ENCODE assay signal across 28 cellular contexts in genomic region chrX:113982766-113983165, GRCh38.
DNase-seq lines count a peak whose midpoint lies in the region; ATAC-seq, FAIRE-seq and TF ChIP-seq lines count a peak whose summit lies in the region.
"Had no signal": no experiment of that assay in that cellular context is flagged by ENCODE, and none has a peak within 500 bp of the region (broad histone marks: within the 10 kb centered on the region; RNA-seq: fewer than 3 reads in every experiment).

No MANE protein-coding gene starts in this region.

- H3K4me1 ChIP-seq in colonic mucosa (no peaks in the 10 kb centered on the region), mucosa of descending colon (ENCODE audit: low read depth) (no peaks in the 10 kb centered on the region), transverse colon (no peaks in the 10 kb centered on the region), spleen (no peaks in the 10 kb centered on the region), ovary (ENCODE audit: insufficient read depth) (no peaks in the 10 kb centered on the region)
- H3K4me1 ChIP-seq: BE2C, BLaER1 had no signal

- WGBS in transverse colon (ENCODE audit: low coverage in 1 of 2), 2 donors: 40 to 50% methylated on average over 1 to 4 of the region's 4 CpGs
- 73 to 90% (median 77%) methylated on average over 4 of the region's 4 CpGs for WGBS in spleen, 5 donors
- WGBS in ovary, 3 donors: 70 to 73% (median 73%) methylated on average over 4 of the region's 4 CpGs

- no peaks in the 10 kb centered on the region for H3K27me3 ChIP-seq in colonic mucosa
- H3K27me3 ChIP-seq in transverse colon: no peaks in the 10 kb centered on the region
- no peaks in the 10 kb centered on the region for H3K27me3 ChIP-seq in spleen (replicated peaks in 1 of 7)
- no peaks in the 10 kb centered on the region for H3K27me3 ChIP-seq in ovary
- H3K27me3 ChIP-seq: BE2C had no signal

- TF ChIP-seq CTCF in LNCaP clone FGC (IDR thresholded peaks at IDR 0.05; ENCODE audit: control insufficient read depth, extremely low read depth, insufficient read depth) (no peak), colonic mucosa (IDR thresholded peaks at IDR 0.05) (no peak), mucosa of descending colon (IDR thresholded peaks at IDR 0.05) (no peak), transverse colon (IDR thresholded peaks at IDR 0.05) (no peak), spleen (IDR thresholded peaks at IDR 0.05 in 8 of 11, conservative IDR thresholded peaks at IDR 0.05 in 3 of 11) (no peak), ovary (IDR thresholded peaks at IDR 0.05) (no peak)

- TF ChIP-seq EP300 in transverse colon (IDR thresholded peaks at IDR 0.05; ENCODE audit: low read depth): no peak
- no peak for TF ChIP-seq EP300 in ovary (IDR thresholded peaks at IDR 0.05)

- H3K9me3 ChIP-seq in colonic mucosa (no peaks in the 10 kb centered on the region), mucosa of descending colon (no peaks in the 10 kb centered on the region), transverse colon (no peaks in the 10 kb centered on the region), spleen (no peaks in the 10 kb centered on the region), ovary (no peaks in the 10 kb centered on the region)
- H3K9me3 ChIP-seq: BE2C had no signal

- DNase-seq in LNCaP clone FGC (ENCODE audit: low read depth) (peak; percentile 22), colonic mucosa (peak; percentile 32), mucosa of descending colon (peak in 1 of 3 donors; percentile 20), transverse colon (peak; percentile 14), RCC 7860 (ENCODE audit: low spot score) (no peak), spleen (no peak), ovary (no peak), glomerular visceral epithelial cell (ENCODE audit: extremely low spot score) (no peak)
- DNase-seq: 8988T; ACHN; BE2C; C1 segment of cervical spinal cord; CD4-positive, alpha-beta memory T cell; CD4-positive, CD25-positive, alpha-beta regulatory T cell; CD8-positive, alpha-beta memory T cell; COR-L47; DMS 273 treated with DMSO at 0.1 percent for 48 hours; DMS153; DMS53; DMS79; DND-41; EL; GDM1 had no signal

- in situ Hi-C loops in transverse colon (cut with MboI; ENCODE audit: low pct_ligation_motif_present in 1 of 4, low pct_unique_long_range_greater_than_20kb in 1 of 4, low sequenced_read_pairs in 3 of 4): no loop called here

- no peak for FAIRE-seq in RCC 7860 (lab: Jason Lieb, UNC)
- FAIRE-seq: A204.1, GM12878, GM12892, GM18507 had no signal

- H3K36me3 ChIP-seq in colonic mucosa (no peaks in the 10 kb centered on the region), mucosa of descending colon (ENCODE audit: low read depth) (no peaks in the 10 kb centered on the region), transverse colon (no peaks in the 10 kb centered on the region), spleen (no peaks in the 10 kb centered on the region), ovary (no peaks in the 10 kb centered on the region)
- H3K36me3 ChIP-seq: BE2C, BLaER1 had no signal

- no peak overlapping the region for H3K27ac ChIP-seq in colonic mucosa
- peak overlapping the region in 1 of 4 donors; percentile 23 for H3K27ac ChIP-seq in transverse colon
- H3K27ac ChIP-seq in spleen: no peak overlapping the region
- H3K27ac ChIP-seq in ovary: no peak overlapping the region
- H3K27ac ChIP-seq: BLaER1 had no signal

- no peak overlapping the region for H3K4me3 ChIP-seq in LNCaP clone FGC (ENCODE audit: low read depth, low read length)
- H3K4me3 ChIP-seq in colonic mucosa: no peak overlapping the region
- no peak overlapping the region for H3K4me3 ChIP-seq in mucosa of descending colon
- no peak overlapping the region for H3K4me3 ChIP-seq in transverse colon
- H3K4me3 ChIP-seq in spleen: no peak overlapping the region
- H3K4me3 ChIP-seq in ovary: no peak overlapping the region
- H3K4me3 ChIP-seq: BLaER1, GM12878 had no signal

- TF ChIP-seq POLR2A in transverse colon (IDR thresholded peaks at IDR 0.05): no peak
- TF ChIP-seq POLR2A in spleen (IDR thresholded peaks at IDR 0.05): no peak
- TF ChIP-seq POLR2A in ovary (IDR thresholded peaks at IDR 0.05): no peak

- ATAC-seq in mucosa of descending colon: peak; percentile 89
- ATAC-seq: GM12878 had no signal

- intact Hi-C loops in colonic mucosa (cut with DNase I) (no loop called here), mucosa of descending colon (cut with DNase I, micrococcal nuclease) (no loop called here), transverse colon (cut with DNase I; ENCODE audit: low total_unique reads) (no loop called here), spleen (cut with DNase I; ENCODE audit: low total_unique reads) (no loop called here), ovary (cut with DNase I) (no loop called here)

- H3K9ac ChIP-seq in colonic mucosa (ENCODE audit: low read depth in 2 of 2, low read length in 2 of 2): no peak overlapping the region
- H3K9ac ChIP-seq: BLaER1 had no signal

Comparison
In these comparisons a context has a peak if more than half of its experiments do, and no peak if none do; other contexts are left out.
1. DNase-seq: peak in LNCaP clone FGC (single experiment), colonic mucosa (single experiment) and transverse colon (single experiment); none in RCC 7860 (single experiment), spleen (single experiment), ovary (0 of 5) and glomerular visceral epithelial cell (single experiment).